Comparison of ENCODE assay signal across 34 cellular contexts in the genomic region with DNA sequence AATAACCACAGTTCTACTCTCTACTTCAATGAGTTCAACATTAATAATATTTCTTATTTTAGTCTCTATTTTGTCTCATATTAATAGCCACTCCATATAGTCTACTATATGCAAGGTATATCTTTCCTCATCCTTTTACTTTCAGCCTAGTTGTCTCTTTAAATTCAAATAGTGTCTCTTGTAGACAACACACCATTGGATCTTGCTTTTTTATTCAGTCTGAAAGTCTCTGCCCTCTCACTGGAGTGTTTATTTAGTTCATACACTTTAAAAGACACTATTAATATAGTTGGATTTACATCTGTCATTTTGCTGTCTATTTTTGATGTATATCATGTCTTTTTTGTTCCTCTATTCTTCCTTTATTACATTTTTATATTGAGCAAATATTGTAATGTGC.
"Had no signal": no experiment of that assay in that cellular context is flagged by ENCODE, and none has a peak within 500 bp of the region (broad histone marks: within the 10 kb centered on the region; RNA-seq: fewer than 3 reads in every experiment).

No MANE protein-coding gene starts in this region.

- DNase-seq: Karpas-422, Kasumi-1, MG63, MM.1S, MV-4-11, NCI-H1048, NCI-H1092, NCI-H1092 treated with DMSO at 0.1 percent for 48 hours, NCI-H1105, NCI-H1105 treated with DMSO at 0.1 percent for 48 hours, NCI-H1417, NCI-H1417 treated with DMSO at 0.1 percent for 48 hours, NCI-H1436, NCI-H1436 treated with DMSO at 0.1 percent for 48 hours, NCI-H146, NCI-H1694, NCI-H1694 treated with DMSO at 0.1 percent for 48 hours, NCI-H187, NCI-H187 treated with DMSO at 0.1 percent for 48 hours, NCI-H1930, NCI-H2029, NCI-H2029 treated with DMSO at 0.1 percent for 48 hours, NCI-H2081, NCI-H2081 treated with DMSO at 0.1 percent for 48 hours, NCI-H2107, NCI-H2171, NCI-H2171 treated with DMSO at 0.1 percent for 48 hours, NCI-H2227 treated with DMSO at 0.1 percent for 48 hours, NCI-H226, NCI-H345, NCI-H446, NCI-H446 treated with DMSO at 0.1 percent for 48 hours, NCI-H510A had no signal

- H3K36me3 ChIP-seq: MG63 had no signal

- H3K27ac ChIP-seq: KMS-11 had no signal

- H3K4me3 ChIP-seq: MG63 had no signal
